Comparison of ENCODE assay signal across 1 cellular context in the genomic region with DNA sequence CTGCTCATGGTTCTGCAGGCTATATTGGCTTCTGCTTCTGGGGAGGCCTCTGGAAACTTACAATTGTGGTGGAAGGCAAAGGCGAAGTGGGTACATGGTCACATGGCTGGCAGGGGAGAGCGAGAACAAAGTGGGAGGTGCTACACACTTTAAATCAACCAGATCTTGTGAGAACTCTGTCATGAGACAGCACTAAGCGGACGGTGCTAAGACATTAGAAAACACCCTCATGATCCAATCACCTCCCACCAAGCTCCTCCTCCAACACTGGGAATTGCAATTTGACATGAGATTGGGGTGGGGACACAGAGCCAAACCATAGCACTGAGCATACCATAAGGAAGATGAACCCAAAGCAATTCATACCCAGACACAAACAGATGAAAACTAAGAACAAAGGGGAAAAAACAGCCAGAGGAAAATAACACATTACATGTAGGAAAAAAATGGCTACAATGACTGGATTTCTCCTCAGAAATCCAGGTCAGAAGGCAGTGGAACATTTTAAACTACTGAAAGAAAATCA.
TF ChIP-seq lines count a peak whose summit lies in the region.

No MANE protein-coding gene starts in this region.

TF ChIP-seq in H1, 55 proteins besides CTCF, POLR2A, EP300 and RAD21:
- TF ChIP-seq TCF12 (IDR thresholded peaks at IDR 0.05; ENCODE audit: low read depth, low read length) (no peak), SP4 (IDR thresholded peaks at IDR 0.05; ENCODE audit: low read length) (no peak), BCL11A (IDR thresholded peaks at IDR 0.05; ENCODE audit: low read depth in 2 of 2, low read length in 2 of 2) (no peak), POU5F1 (IDR thresholded peaks at IDR 0.05; ENCODE audit: low read depth, low read length) (no peak), YY1 (IDR thresholded peaks at IDR 0.05; ENCODE audit: low read depth, low read length) (no peak)
TF ChIP-seq in H1: peak in this region for 0.
